ENCODE assay signal across 14 cellular contexts in genomic region chr15:64501396-64501716, GRCh38. TPM values are rescaled to one million over a fixed set of nuclear protein-coding genes. Genes with fewer than 3 reads are reported as not detected.
A peak's percentile ranks its signal among the peaks of the same experiment; 100 is the strongest.
DNase-seq lines count a peak whose midpoint lies in the region; ATAC-seq and TF ChIP-seq lines count a peak whose summit lies in the region.
"Had no signal": no experiment of that assay in that cellular context is flagged by ENCODE, and none has a peak within 500 bp of the region (broad histone marks: within the 10 kb centered on the region; RNA-seq: fewer than 3 reads in every experiment).

No MANE protein-coding gene starts in this region.

- no peak overlapping the region for H3K4me2 ChIP-seq in SK-N-SH

- no peaks in the 10 kb centered on the region for H3K27me3 Mint-ChIP-seq in activated T-helper 1 cell treated with anti-CD3 and anti-CD28 coated beads, Interleukin-12 subunit alpha, Interleukin-12 subunit beta, Interleukin-2, Interleukin-4 antibody, amounts not matched to agents 30 ng/mL and 10 ng/mL and 1 ng/mL, durations not matched to agents 14 hours and 24 hours and 36 hours (ENCODE audit: insufficient read depth)
- H3K27me3 Mint-ChIP-seq in stimulated activated naive B cell treated with anti-CD40 and anti-IgM and Interleukin-4, amounts not matched to agents 10 μg/mL and 1 μg/mL and 100 μg/mL, for 72 hours = no peaks in the 10 kb centered on the region
- H3K27me3 Mint-ChIP-seq: activated CD4-positive, alpha-beta memory T cell treated with anti-CD3 and anti-CD28 coated beads for 36 hours had no signal

- ATAC-seq in SK-N-SH treated with all-trans-retinoic acid at 6 μM for 48 hours = no peak
- ATAC-seq in stimulated activated naive B cell treated with anti-CD40 and anti-IgM and Interleukin-4, amounts not matched to agents 10 μg/mL and 1 μg/mL and 100 μg/mL, for 72 hours (replicated peaks) = no peak

- no peak overlapping the region for H3K4me3 ChIP-seq in SK-N-SH (ENCODE audit: low read depth in 2 of 2, low read length in 1 of 2)
- H3K4me3 ChIP-seq in HEK293 (ENCODE audit: low read depth, low read length) = no peak overlapping the region
- H3K4me3 ChIP-seq in Peyer's patch = no peak overlapping the region
- H3K4me3 ChIP-seq: GM23248 had no signal

- no peak for TF ChIP-seq POLR2A in Peyer's patch (IDR thresholded peaks at IDR 0.05)

- no peaks in the 10 kb centered on the region for H3K27me3 ChIP-seq in SK-N-SH (ENCODE audit: insufficient read depth)
- H3K27me3 ChIP-seq in Peyer's patch = no peaks in the 10 kb centered on the region

- H3K4me3 Mint-ChIP-seq in activated T-helper 1 cell treated with anti-CD3 and anti-CD28 coated beads, Interleukin-12 subunit alpha, Interleukin-12 subunit beta, Interleukin-2, Interleukin-4 antibody, amounts not matched to agents 30 ng/mL and 10 ng/mL and 1 ng/mL, durations not matched to agents 14 hours and 24 hours and 36 hours = no peak overlapping the region
- H3K4me3 Mint-ChIP-seq in stimulated activated naive B cell treated with anti-CD40 and anti-IgM and Interleukin-4, amounts not matched to agents 10 μg/mL and 1 μg/mL and 100 μg/mL, for 72 hours = no peak overlapping the region
- H3K4me3 Mint-ChIP-seq: activated CD4-positive, alpha-beta memory T cell treated with anti-CD3 and anti-CD28 coated beads for 36 hours had no signal

- peaks cover 93% of the 10 kb centered on the region for H3K79me2 ChIP-seq in SK-N-SH (ENCODE audit: insufficient read depth)

- H3K9me3 ChIP-seq in SK-N-SH (no peaks in the 10 kb centered on the region), HEK293 (ENCODE audit: control insufficient read depth, insufficient read depth, low read depth, low read length) (no peaks in the 10 kb centered on the region), Peyer's patch (no peaks in the 10 kb centered on the region)

- intact Hi-C loops in activated T-helper 1 cell treated with anti-CD3 and anti-CD28 coated beads, Interleukin-12 subunit alpha, Interleukin-12 subunit beta, Interleukin-2, Interleukin-4 antibody, amounts not matched to agents 30 ng/mL and 10 ng/mL and 1 ng/mL, durations not matched to agents 14 hours and 24 hours and 36 hours (cut with micrococcal nuclease) = loop anchor here (5.0 kb wide), 1 partner anchor 39 kb away; the partner anchor contains the start of gene ZNF609

- peak; percentile 7; the same call in 1 of the 2 replicates for TF ChIP-seq RAD21 in SK-N-SH (IDR thresholded peaks at IDR 0.05; ENCODE audit: low read length)

- DNase-seq in SK-N-SH = no peak
- no peak for DNase-seq in activated T-helper 1 cell treated with anti-CD3 and anti-CD28 coated beads, Interleukin-12 subunit alpha, Interleukin-12 subunit beta, Interleukin-2, Interleukin-4 antibody, amounts not matched to agents 30 ng/mL and 10 ng/mL and 1 ng/mL, durations not matched to agents 14 hours and 24 hours and 36 hours (ENCODE audit: low spot score)
- peak; percentile 57 for DNase-seq in myocyte (ENCODE audit: low read depth)
- no peak for DNase-seq in stimulated activated naive B cell treated with anti-CD40 and anti-IgM and Interleukin-4, amounts not matched to agents 10 μg/mL and 1 μg/mL and 100 μg/mL, for 72 hours
- no peak for DNase-seq in mesenteric fat pad (ENCODE audit: low spot score)
- no peak for DNase-seq in Peyer's patch
- DNase-seq: activated CD4-positive, alpha-beta memory T cell treated with anti-CD3 and anti-CD28 coated beads for 36 hours; effector memory CD4-positive, alpha-beta T cell; GM23248; NCI-H1436; stimulated activated CD4-positive, alpha-beta T cell treated with anti-CD3 and anti-CD28 coated beads, Interleukin-12 subunit alpha, Interleukin-12 subunit beta, amount 100 ng/mL, for 4 hours; SW 1271 had no signal

- TF ChIP-seq CTCF in SK-N-SH (IDR thresholded peaks at IDR 0.05) (no peak), HEK293 (tag by site-specific recombination; IDR thresholded peaks at IDR 0.05) (no peak), Peyer's patch (IDR thresholded peaks at IDR 0.05) (no peak)

- no peaks in the 10 kb centered on the region for H3K9me3 Mint-ChIP-seq in activated T-helper 1 cell treated with anti-CD3 and anti-CD28 coated beads, Interleukin-12 subunit alpha, Interleukin-12 subunit beta, Interleukin-2, Interleukin-4 antibody, amounts not matched to agents 30 ng/mL and 10 ng/mL and 1 ng/mL, durations not matched to agents 14 hours and 24 hours and 36 hours
- H3K9me3 Mint-ChIP-seq in stimulated activated naive B cell treated with anti-CD40 and anti-IgM and Interleukin-4, amounts not matched to agents 10 μg/mL and 1 μg/mL and 100 μg/mL, for 72 hours = no peaks in the 10 kb centered on the region
- H3K9me3 Mint-ChIP-seq: activated CD4-positive, alpha-beta memory T cell treated with anti-CD3 and anti-CD28 coated beads for 36 hours had no signal

- POLR2A ChIA-PET in SK-N-SH (lab: Yijun Ruan, JAX) (interaction anchor here (0.7 to 1.0 kb wide), 2 partner anchors 12 to 40 kb away, joined by 3 read pairs; no protein-coding TSS in a partner anchor), HEK293 (lab: Yijun Ruan, JAX) (no interaction called here)

- no peak overlapping the region for H2AFZ ChIP-seq in SK-N-SH (ENCODE audit: low read depth)
- H2AFZ ChIP-seq: GM23248 had no signal

- H4K20me1 ChIP-seq in SK-N-SH (ENCODE audit: insufficient read depth) = peaks cover 39% of the 10 kb centered on the region

- CTCF ChIA-PET in SK-N-SH (lab: Yijun Ruan, JAX) = interaction anchor here (0.8 to 2.1 kb wide), 3 partner anchors 10 to 226 kb away, joined by 3 to 8 read pairs (median 3); no protein-coding TSS in a partner anchor
- CTCF ChIA-PET in HEK293 (lab: Yijun Ruan, JAX) = interaction anchor here (1.2 kb wide), 1 partner anchor 180 kb away, joined by 3 read pairs; no protein-coding TSS in a partner anchor

- peaks cover 10% of the 10 kb centered on the region for H3F3A ChIP-seq in SK-N-SH (replicated peaks; ENCODE audit: insufficient read depth)

- peak overlapping the region; percentile 77 to 78; a peak in 3 of 4 replicates for H3K27ac ChIP-seq in SK-N-SH (ENCODE audit: low read depth in 2 of 2, low read length in 1 of 2)
- H3K27ac ChIP-seq in HEK293 (ENCODE audit: extremely low read depth, low read depth, low read length) = no peak overlapping the region
- peak overlapping the region in 1 of 4 donors; percentile 69 for H3K27ac ChIP-seq in Peyer's patch

- H3K36me3 Mint-ChIP-seq in activated T-helper 1 cell treated with anti-CD3 and anti-CD28 coated beads, Interleukin-12 subunit alpha, Interleukin-12 subunit beta, Interleukin-2, Interleukin-4 antibody, amounts not matched to agents 30 ng/mL and 10 ng/mL and 1 ng/mL, durations not matched to agents 14 hours and 24 hours and 36 hours (ENCODE audit: low read depth) = peaks cover 29% of the 10 kb centered on the region
- peaks cover 34 to 42% of the 10 kb centered on the region in 2 donors for H3K36me3 Mint-ChIP-seq in stimulated activated naive B cell treated with anti-CD40 and anti-IgM and Interleukin-4, amounts not matched to agents 10 μg/mL and 1 μg/mL and 100 μg/mL, for 72 hours

- 30% methylated on average over 1 of the region's 1 CpG for WGBS in SK-N-SH (ENCODE audit: low lambda C conversion rate)

- TF ChIP-seq EP300 in SK-N-SH (IDR thresholded peaks at IDR 0.05; ENCODE audit: borderline replicate concordance in 1 of 2, low read depth in 1 of 2, low read length in 1 of 2) = no peak

- no peaks in the 10 kb centered on the region for H3K9me2 ChIP-seq in SK-N-SH

- no peak overlapping the region for H3K9ac ChIP-seq in SK-N-SH
- H3K9ac ChIP-seq: GM23248 had no signal

- peaks cover 39% of the 10 kb centered on the region for H3K4me1 Mint-ChIP-seq in activated T-helper 1 cell treated with anti-CD3 and anti-CD28 coated beads, Interleukin-12 subunit alpha, Interleukin-12 subunit beta, Interleukin-2, Interleukin-4 antibody, amounts not matched to agents 30 ng/mL and 10 ng/mL and 1 ng/mL, durations not matched to agents 14 hours and 24 hours and 36 hours (ENCODE audit: low read depth)
- peaks cover 25 to 62% of the 10 kb centered on the region in 2 donors for H3K4me1 Mint-ChIP-seq in stimulated activated naive B cell treated with anti-CD40 and anti-IgM and Interleukin-4, amounts not matched to agents 10 μg/mL and 1 μg/mL and 100 μg/mL, for 72 hours

- peak overlapping the region; percentile 15 for H3K27ac Mint-ChIP-seq in activated T-helper 1 cell treated with anti-CD3 and anti-CD28 coated beads, Interleukin-12 subunit alpha, Interleukin-12 subunit beta, Interleukin-2, Interleukin-4 antibody, amounts not matched to agents 30 ng/mL and 10 ng/mL and 1 ng/mL, durations not matched to agents 14 hours and 24 hours and 36 hours
- no peak overlapping the region for H3K27ac Mint-ChIP-seq in stimulated activated naive B cell treated with anti-CD40 and anti-IgM and Interleukin-4, amounts not matched to agents 10 μg/mL and 1 μg/mL and 100 μg/mL, for 72 hours
- H3K27ac Mint-ChIP-seq: activated CD4-positive, alpha-beta memory T cell treated with anti-CD3 and anti-CD28 coated beads for 36 hours had no signal

- H3K36me3 ChIP-seq in SK-N-SH (replicated peaks in 1 of 2; ENCODE audit: control insufficient read depth in 1 of 2, insufficient read depth in 2 of 2, low read length in 1 of 2) (peaks cover 17 to 37% of the 10 kb centered on the region in 2 experiments), HEK293 (ENCODE audit: control insufficient read depth in 2 of 2, insufficient read depth in 1 of 2, low read length in 2 of 2) (peaks cover 0 to 29% of the 10 kb centered on the region in 2 experiments; a peak in 2 of 3 replicates), Peyer's patch (peaks cover 0 to 15% (median 0%) of the 10 kb centered on the region in 3 donors)

- H3K4me1 ChIP-seq in SK-N-SH (ENCODE audit: control insufficient read depth in 1 of 2, insufficient read depth in 2 of 2, low read depth in 1 of 2, low read length in 1 of 2) = peaks cover 14 to 36% of the 10 kb centered on the region in 2 experiments
- H3K4me1 ChIP-seq in HEK293 (ENCODE audit: control insufficient read depth, insufficient read depth, low read length) = peaks cover 6% of the 10 kb centered on the region; the same call in 1 of the 2 replicates
- H3K4me1 ChIP-seq in Peyer's patch = peaks cover 0 to 47% (median 10%) of the 10 kb centered on the region in 4 donors

TF ChIP-seq in SK-N-SH, 30 proteins besides CTCF, POLR2A, EP300 and RAD21 (continues in another document):
- TF ChIP-seq TEAD4 (IDR thresholded peaks at IDR 0.05; ENCODE audit: borderline replicate concordance, insufficient read depth) = no peak

TF ChIP-seq in SK-N-SH treated with all-trans-retinoic acid at 6 μM for 48 hours, 23 proteins besides CTCF, POLR2A, EP300 and RAD21 (continues in another document):
- TF ChIP-seq ZNF70 (CRISPR knock-in tag; IDR thresholded peaks at IDR 0.05) = no peak

TF ChIP-seq in HEK293, 187 proteins besides CTCF, POLR2A, EP300 and RAD21 (continues in another document):
- TF ChIP-seq OSR2 (tag by site-specific recombination; IDR thresholded peaks at IDR 0.05) = peak; percentile 42; the same call in 1 of the 2 replicates

RNA-seq across cellular contexts. Expression of gene ZNF609, which starts 41.0 kb away (rescaled TPM):
- 10.3 and 12.6 TPM in 2 replicates for polyA plus RNA-seq in SK-N-SH (2012; rRNA removed)
- polyA plus RNA-seq in SK-N-SH (2012; cell fraction: cytosol; rRNA removed) = 9.7 and 10.8 TPM in 2 replicates
- 14.9 and 19.1 TPM in 2 replicates for polyA plus RNA-seq in SK-N-SH (2012; cell fraction: nucleus; rRNA removed)
- 65.4 and 73.8 TPM in 2 replicates for total RNA-seq in activated T-helper 1 cell treated with anti-CD3 and anti-CD28 coated beads, Interleukin-12 subunit alpha, Interleukin-12 subunit beta, Interleukin-2, Interleukin-4 antibody, amounts not matched to agents 30 ng/mL and 10 ng/mL and 1 ng/mL, durations not matched to agents 14 hours and 24 hours and 36 hours
- total RNA-seq in myocyte (16.2 and 16.6 TPM in 2 replicates), mesenteric fat pad (37.9 TPM), Peyer's patch (10 to 100 TPM; 22.1 to 57.8 (median 36.0) TPM)
- polyA plus RNA-seq in myocyte (2012) = 13.4 TPM
